In genomic region chr20:23085415-23086055, GRCh38 we compare ENCODE assay signal across 13 cellular contexts. TPM values are rescaled to one million over a fixed set of nuclear protein-coding genes. Genes with fewer than 3 reads are reported as not detected.
A peak's percentile ranks its signal among the peaks of the same experiment; 100 is the strongest.
DNase-seq lines count a peak whose midpoint lies in the region; ATAC-seq and TF ChIP-seq lines count a peak whose summit lies in the region.
"Had no signal": no experiment of that assay in that cellular context is flagged by ENCODE, and none has a peak within 500 bp of the region (broad histone marks: within the 10 kb centered on the region; RNA-seq: fewer than 3 reads in every experiment).

No MANE protein-coding gene starts in this region.

- peak overlapping the region; percentile 85 to 98 for H3K27ac ChIP-seq in coronary artery
- peak overlapping the region; percentile 84 to 85 for H3K27ac ChIP-seq in uterus
- H3K27ac ChIP-seq: SJCRH30 had no signal

- H3K4me1 Mint-ChIP-seq in activated T-cell treated with anti-CD3 and anti-CD28 coated beads, Interleukin-2, amount 50 U/mL, for 24 hours (ENCODE audit: low read depth) = peaks cover 7% of the 10 kb centered on the region
- H3K4me1 Mint-ChIP-seq in natural killer cell = peaks cover 65 to 81% of the 10 kb centered on the region in 2 donors

- H3K27me3 Mint-ChIP-seq in activated T-cell treated with anti-CD3 and anti-CD28 coated beads, Interleukin-2, amount 50 U/mL, for 24 hours = peaks cover 3% of the 10 kb centered on the region
- H3K27me3 Mint-ChIP-seq in natural killer cell (ENCODE audit: low read depth in 2 of 2) = no peaks in the 10 kb centered on the region
- H3K27me3 Mint-ChIP-seq: activated naive CD8-positive, alpha-beta T cell had no signal

- no peaks in the 10 kb centered on the region for H3K9me3 Mint-ChIP-seq in activated T-cell treated with anti-CD3 and anti-CD28 coated beads, Interleukin-2, amount 50 U/mL, for 24 hours
- H3K9me3 Mint-ChIP-seq in natural killer cell = no peaks in the 10 kb centered on the region
- H3K9me3 Mint-ChIP-seq: type B pancreatic cell had no signal

- no peak for DNase-seq in activated T-cell treated with anti-CD3 and anti-CD28 coated beads, Interleukin-2, amount 50 U/mL, for 24 hours
- no peak for DNase-seq in activated T-cell treated with anti-CD3 and anti-CD28 coated beads, Interleukin-2, amount 50 U/mL, for 48 hours
- no peak for DNase-seq in coronary artery (ENCODE audit: low spot score)
- peak; percentile 23 for DNase-seq in natural killer cell
- no peak for DNase-seq in uterus
- DNase-seq in NCI-H1436 (lab: John Stamatoyannopoulos, UW) = no peak
- DNase-seq: GOT3; SJCRH30; stimulated activated CD4-positive, alpha-beta T cell treated with anti-CD3 and anti-CD28 coated beads, Interleukin-4, amount 100 ng/mL, for 1 hour had no signal

- no peaks in the 10 kb centered on the region for H3K27me3 ChIP-seq in uterus
- H3K27me3 ChIP-seq: SJCRH30 had no signal

- H3K27ac Mint-ChIP-seq in activated T-cell treated with anti-CD3 and anti-CD28 coated beads, Interleukin-2, amount 50 U/mL, for 24 hours = no peak overlapping the region
- peak overlapping the region; percentile 93 to 94 for H3K27ac Mint-ChIP-seq in natural killer cell
- H3K27ac Mint-ChIP-seq: activated naive CD8-positive, alpha-beta T cell; type B pancreatic cell had no signal

- TF ChIP-seq CTCF in coronary artery (IDR thresholded peaks at IDR 0.05) (no peak), natural killer cell (IDR thresholded peaks at IDR 0.05) (no peak), uterus (IDR thresholded peaks at IDR 0.05) (no peak)

- no peaks in the 10 kb centered on the region for H3K9me3 ChIP-seq in uterus
- H3K9me3 ChIP-seq: SJCRH30 had no signal

- peak overlapping the region; percentile 71 for H3K4me3 ChIP-seq in coronary artery
- peak overlapping the region; percentile 12 to 27 for H3K4me3 ChIP-seq in uterus
- H3K4me3 ChIP-seq: SJCRH30 had no signal

- ATAC-seq in natural killer cell = peak; percentile 40 to 49 (median 48)
- no peak for ATAC-seq in GM19395 (IDR thresholded peaks at IDR 0.05; ENCODE audit: unreplicated experiment)
- ATAC-seq in GM21717 (IDR thresholded peaks at IDR 0.05; ENCODE audit: unreplicated experiment) = no peak

- H3K4me1 ChIP-seq in uterus = no peaks in the 10 kb centered on the region

- H3K36me3 ChIP-seq in uterus = no peaks in the 10 kb centered on the region
- H3K36me3 ChIP-seq: SJCRH30 had no signal

- intact Hi-C loops in natural killer cell (cut with micrococcal nuclease) (no loop called here), uterus (cut with DNase I; ENCODE audit: low total_unique reads) (no loop called here)

- peak overlapping the region; percentile 57 for H3K4me3 Mint-ChIP-seq in activated T-cell treated with anti-CD3 and anti-CD28 coated beads, Interleukin-2, amount 50 U/mL, for 24 hours
- H3K4me3 Mint-ChIP-seq in natural killer cell = peak overlapping the region; percentile 90
- H3K4me3 Mint-ChIP-seq: activated naive CD8-positive, alpha-beta T cell; type B pancreatic cell had no signal

- TF ChIP-seq POLR2A in uterus (IDR thresholded peaks at IDR 0.05) = no peak

- H3K36me3 Mint-ChIP-seq in activated T-cell treated with anti-CD3 and anti-CD28 coated beads, Interleukin-2, amount 50 U/mL, for 24 hours (ENCODE audit: low read depth) = no peaks in the 10 kb centered on the region
- no peaks in the 10 kb centered on the region for H3K36me3 Mint-ChIP-seq in natural killer cell
- H3K36me3 Mint-ChIP-seq: activated naive CD8-positive, alpha-beta T cell; type B pancreatic cell had no signal

RNA-seq across cellular contexts. Expression of gene CD93, which starts 0.6 kb away (rescaled TPM):
- total RNA-seq in natural killer cell (10 to 100 TPM in 2 of 3 donors, 1 to 10 TPM in 1; 8.0 to 17.9 (median 17.2) TPM), uterus (100 to 1,000 TPM in 1 of 4 donors, 10 to 100 TPM in 3; 49.1 to 100 (median 76.4) TPM)
- total RNA-seq: SJCRH30 had no signal

RNA-seq across cellular contexts. Expression of gene THBD, which starts 36.1 kb away (rescaled TPM):
- total RNA-seq in natural killer cell (1 to 10 TPM; 2.1 to 2.8 (median 2.1) TPM), uterus (10 to 100 TPM in 3 of 4 donors, 1 to 10 TPM in 1; 8.6 to 42.6 (median 28.4) TPM)
- total RNA-seq: SJCRH30 had no signal

RNA-seq across cellular contexts. Expression of gene SSTR4, which starts 50.4 kb away (rescaled TPM):
- not detected for total RNA-seq in natural killer cell
- total RNA-seq in uterus = not detected
- total RNA-seq: SJCRH30 had no signal

Comparison
In these comparisons a context has a peak if more than half of its experiments do, and no peak if none do; other contexts are left out.
1. ATAC-seq: peak in natural killer cell (3 of 3); none in GM19395 (single experiment) and GM21717 (single experiment).